In the genomic region with DNA sequence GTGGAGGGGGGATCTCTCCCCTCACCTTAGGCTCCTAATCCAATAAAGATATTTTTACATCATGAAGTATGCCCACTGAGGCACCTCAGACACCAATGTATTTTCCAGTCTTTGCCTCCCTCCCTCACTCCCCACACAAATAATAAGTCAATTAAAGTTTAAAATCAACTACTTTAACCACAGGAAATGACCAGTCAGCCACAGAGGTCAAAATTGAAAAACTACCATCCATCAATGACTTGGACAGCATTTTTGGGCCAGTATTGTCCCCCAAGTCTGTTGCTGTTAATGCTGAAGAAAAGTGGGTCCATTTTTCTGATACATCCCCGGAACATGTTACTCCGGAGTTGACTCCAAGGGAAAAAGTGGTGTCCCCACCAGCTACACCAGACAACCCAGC, we compare ENCODE assay signal across 18 cellular contexts.
A peak's percentile ranks its signal among the peaks of the same experiment; 100 is the strongest.
DNase-seq lines count a peak whose midpoint lies in the region; ATAC-seq and TF ChIP-seq lines count a peak whose summit lies in the region.
"Had no signal": no experiment of that assay in that cellular context is flagged by ENCODE, and none has a peak within 500 bp of the region (broad histone marks: within the 10 kb centered on the region; RNA-seq: fewer than 3 reads in every experiment).

No MANE protein-coding gene starts in this region.

- in situ Hi-C loops in GM13977 (cut with MboI; ENCODE audit: low pct_unique_long_range_greater_than_20kb, low sequenced_read_pairs, unreplicated experiment): no loop called here

- intact Hi-C loops in Right ventricle myocardium superior (cut with DNase I): no loop called here

- ATAC-seq in Right ventricle myocardium superior (ENCODE audit: poor library complexity): no peak
- ATAC-seq: GM12878, HCT116 had no signal

- no peak for TF ChIP-seq CTCF in GM13977 (IDR thresholded peaks at IDR 0.05; ENCODE audit: extremely low read depth, insufficient read depth, missing control alignments)

- DNase-seq in EL: peak; percentile 8
- DNase-seq in HCEC 1CT: peak; percentile 17
- peak; percentile 14 for DNase-seq in astrocyte of the hippocampus (ENCODE audit: low read depth, low spot score)
- DNase-seq in iris pigment epithelial cell (ENCODE audit: low read depth): peak; percentile 22
- DNase-seq in activated gamma-delta T cell treated with Interleukin-2 at 50 U/mL for 16 hours: no peak
- no peak for DNase-seq in Right ventricle myocardium superior
- DNase-seq in Kasumi-1 (lab: John Stamatoyannopoulos, UW): no peak
- DNase-seq in GM13977 (ENCODE audit: low spot score): no peak
- DNase-seq: ACHN; BE2C; C1 segment of cervical spinal cord; CD4-positive, CD25-positive, alpha-beta regulatory T cell; CD8-positive, alpha-beta memory T cell; COR-L47; GM23248; HFFc6 had no signal

Comparison
In these comparisons a context has a peak if more than half of its experiments do, and no peak if none do; other contexts are left out.
1. DNase-seq: peak in EL (single experiment), HCEC 1CT (single experiment), astrocyte of the hippocampus (single experiment) and iris pigment epithelial cell (single experiment); none in activated gamma-delta T cell treated with Interleukin-2 at 50 U/mL for 16 hours (single experiment), Right ventricle myocardium superior (single experiment), Kasumi-1 (0 of 2) and GM13977 (single experiment).